ENCODE assay signal across 8 cellular contexts in the genomic region with DNA sequence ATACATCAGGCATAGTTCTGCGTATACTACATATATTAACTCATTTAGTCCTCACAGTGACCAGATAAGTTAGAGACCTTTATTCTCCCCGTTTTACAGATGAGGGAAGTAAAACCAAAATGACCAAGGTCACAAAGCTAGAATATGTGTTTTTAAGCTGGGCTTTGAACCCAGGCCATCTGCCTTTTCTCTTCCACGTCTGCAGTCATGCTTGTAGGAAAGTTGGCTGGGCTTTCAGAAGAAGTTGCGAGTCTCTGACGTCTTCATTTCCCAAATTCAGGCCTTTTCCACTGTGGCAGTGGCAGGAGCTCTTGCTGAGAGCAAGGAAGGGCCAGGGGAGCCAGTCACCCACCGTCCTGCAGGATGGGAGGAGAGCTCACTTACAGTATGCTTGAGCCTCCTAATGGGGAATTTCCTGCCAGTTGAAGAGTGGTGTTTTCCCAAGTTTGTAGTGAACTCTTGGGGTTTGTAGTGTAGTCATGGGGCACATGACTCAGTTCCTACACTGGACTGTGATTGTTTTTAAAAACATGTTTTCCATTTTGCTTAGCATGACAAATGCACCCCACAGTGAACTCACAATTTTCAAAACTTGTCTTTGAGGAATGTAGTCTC. TPM values are rescaled to one million over a fixed set of nuclear protein-coding genes. Genes with fewer than 3 reads are reported as not detected.
DNase-seq lines count a peak whose midpoint lies in the region; ATAC-seq lines count a peak whose summit lies in the region.

No MANE protein-coding gene starts in this region.

- H3K4me3 ChIP-seq in adipocyte (ENCODE audit: low read length) (no peak overlapping the region), iPS-20b (ENCODE audit: low read length) (no peak overlapping the region)
- no peak overlapping the region for H3K4me3 ChIP-seq in effector memory CD4-positive, alpha-beta T cell (ENCODE audit: insufficient read depth, low read depth, low read length, poor library complexity, severe bottlenecking)

- no peaks in the 10 kb centered on the region for H3K9me3 Mint-ChIP-seq in activated T-cell treated with anti-CD3 and anti-CD28 coated beads, Interleukin-2, amount 50 U/mL, for 4 hours

- H3K27me3 ChIP-seq in adipocyte (replicated peaks; ENCODE audit: control insufficient read depth, insufficient read depth, low read length) (no peaks in the 10 kb centered on the region), iPS-20b (ENCODE audit: insufficient read depth, low read length) (no peaks in the 10 kb centered on the region)
- H3K27me3 ChIP-seq in effector memory CD4-positive, alpha-beta T cell (replicated peaks; ENCODE audit: control insufficient read depth, insufficient read depth, low read length, poor library complexity, severe bottlenecking): no peaks in the 10 kb centered on the region

- H3K36me3 ChIP-seq in adipocyte (ENCODE audit: control insufficient read depth, insufficient read depth, low read length, severe bottlenecking) (peaks cover 56% of the 10 kb centered on the region), iPS-20b (ENCODE audit: insufficient read depth, low read depth, low read length) (peaks cover 4% of the 10 kb centered on the region)
- H3K36me3 ChIP-seq in effector memory CD4-positive, alpha-beta T cell (ENCODE audit: control insufficient read depth, insufficient read depth, low read length): peaks cover 36% of the 10 kb centered on the region

- H3K4me1 ChIP-seq in adipocyte (ENCODE audit: control insufficient read depth, insufficient read depth, low read length): peaks cover 40% of the 10 kb centered on the region
- H3K4me1 ChIP-seq in iPS-20b (ENCODE audit: insufficient read depth, low read length): peaks cover 36% of the 10 kb centered on the region
- H3K4me1 ChIP-seq in effector memory CD4-positive, alpha-beta T cell (ENCODE audit: control insufficient read depth, insufficient read depth, low read length, poor library complexity, severe bottlenecking): no peaks in the 10 kb centered on the region

- H3K9me3 ChIP-seq in adipocyte (ENCODE audit: control insufficient read depth, low read length): no peaks in the 10 kb centered on the region
- H3K9me3 ChIP-seq in iPS-20b (ENCODE audit: insufficient read depth, low read depth, low read length): no peaks in the 10 kb centered on the region
- H3K9me3 ChIP-seq in effector memory CD4-positive, alpha-beta T cell (ENCODE audit: control insufficient read depth, low read length): no peaks in the 10 kb centered on the region

- ATAC-seq in activated T-cell treated with anti-CD3 and anti-CD28 coated beads, Interleukin-2, amount 50 U/mL, for 4 hours: peak; percentile 95 to 97

- H3K4me3 Mint-ChIP-seq in activated T-cell treated with anti-CD3 and anti-CD28 coated beads, Interleukin-2, amount 50 U/mL, for 4 hours: no peak overlapping the region

- H3K36me3 Mint-ChIP-seq in activated T-cell treated with anti-CD3 and anti-CD28 coated beads, Interleukin-2, amount 50 U/mL, for 4 hours (ENCODE audit: insufficient read depth): peaks cover 29% of the 10 kb centered on the region

- peaks cover 32% of the 10 kb centered on the region for H3K4me1 Mint-ChIP-seq in activated T-cell treated with anti-CD3 and anti-CD28 coated beads, Interleukin-2, amount 50 U/mL, for 4 hours (ENCODE audit: low read depth)

- no peak for DNase-seq in activated T-cell treated with anti-CD3 and anti-CD28 coated beads, Interleukin-2, amount 50 U/mL, for 4 hours
- DNase-seq in activated T-cell treated with anti-CD3 and anti-CD28 coated beads for 4 hours: no peak
- peak; percentile 88 for DNase-seq in adipocyte (ENCODE audit: low read depth)
- DNase-seq in stimulated activated CD8-positive, alpha-beta memory T cell treated with anti-CD3 and anti-CD28 coated beads, Interleukin-7, amount 100 ng/mL, for 48 hours (ENCODE audit: extremely low read depth in 1 of 2, low read depth in 1 of 2): peak; percentile 2 to 6
- no peak for DNase-seq in NCI-H2081 (lab: John Stamatoyannopoulos, UW)
- DNase-seq in effector memory CD4-positive, alpha-beta T cell: no peak
- DNase-seq in NCI-H1417 treated with DMSO at 0.1 percent for 48 hours (lab: John Stamatoyannopoulos, UW): no peak

- H3K27me3 Mint-ChIP-seq in activated T-cell treated with anti-CD3 and anti-CD28 coated beads, Interleukin-2, amount 50 U/mL, for 4 hours (ENCODE audit: low read depth): no peaks in the 10 kb centered on the region

- H3K9ac ChIP-seq in adipocyte (ENCODE audit: low read length) (peak overlapping the region; percentile 33), iPS-20b (ENCODE audit: low read depth, low read length) (peak overlapping the region; percentile 56; the same call in 1 of the 2 replicates)

- H3K27ac ChIP-seq in iPS-20b (ENCODE audit: low read length): peak overlapping the region; percentile 4
- no peak overlapping the region for H3K27ac ChIP-seq in effector memory CD4-positive, alpha-beta T cell (ENCODE audit: insufficient read depth, low read length, poor library complexity, severe bottlenecking)

RNA-seq across cellular contexts. Expression of a gene that starts 34.2 kb away (rescaled TPM):
- 1 to 10 TPM; 1.2 to 1.9 (median 1.5) TPM for total RNA-seq in activated T-cell treated with anti-CD3 and anti-CD28 coated beads, Interleukin-2, amount 50 U/mL, for 4 hours

RNA-seq across cellular contexts. Expression of a gene that starts 51.0 kb away (rescaled TPM):
- 1 to 10 TPM; 9.1 to 9.8 (median 9.3) TPM for total RNA-seq in activated T-cell treated with anti-CD3 and anti-CD28 coated beads, Interleukin-2, amount 50 U/mL, for 4 hours

RNA-seq across cellular contexts. Expression of a gene that starts 59.3 kb away (rescaled TPM):
- 10 to 100 TPM; 12.8 to 15.1 (median 14.0) TPM for total RNA-seq in activated T-cell treated with anti-CD3 and anti-CD28 coated beads, Interleukin-2, amount 50 U/mL, for 4 hours

Comparison
In these comparisons a context has a peak if more than half of its experiments do, and no peak if none do; other contexts are left out.
1. DNase-seq: peak in adipocyte (single experiment) and stimulated activated CD8-positive, alpha-beta memory T cell treated with anti-CD3 and anti-CD28 coated beads, Interleukin-7, amount 100 ng/mL, for 48 hours (2 of 2); none in activated T-cell treated with anti-CD3 and anti-CD28 coated beads, Interleukin-2, amount 50 U/mL, for 4 hours (single experiment), activated T-cell treated with anti-CD3 and anti-CD28 coated beads for 4 hours (single experiment), NCI-H2081 (0 of 2), effector memory CD4-positive, alpha-beta T cell (0 of 3) and NCI-H1417 treated with DMSO at 0.1 percent for 48 hours (single experiment).